In the genomic region with DNA sequence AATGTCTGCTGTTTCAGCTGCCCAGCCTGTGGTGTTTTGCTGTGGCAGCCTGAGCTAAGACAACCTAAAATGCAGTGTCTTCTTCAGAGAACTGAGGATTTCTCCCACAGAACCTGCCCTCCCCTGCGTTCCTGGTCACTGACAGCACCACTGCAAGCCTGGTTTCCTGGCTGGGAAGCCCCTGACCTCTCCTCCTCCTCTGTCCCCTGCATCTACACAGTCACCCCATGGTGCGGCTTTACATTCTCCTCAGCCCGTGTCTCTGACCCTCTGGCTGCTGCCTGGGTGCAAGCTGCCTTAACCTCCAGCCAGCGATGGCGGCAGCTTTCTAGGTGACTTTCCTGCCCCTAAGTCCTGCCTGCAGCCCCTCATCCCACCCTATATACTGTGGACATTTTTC, we compare ENCODE assay signal across 16 cellular contexts.
DNase-seq lines count a peak whose midpoint lies in the region; ATAC-seq and TF ChIP-seq lines count a peak whose summit lies in the region.
"Had no signal": no experiment of that assay in that cellular context is flagged by ENCODE, and none has a peak within 500 bp of the region (broad histone marks: within the 10 kb centered on the region; RNA-seq: fewer than 3 reads in every experiment).

No MANE protein-coding gene starts in this region.

- no peaks in the 10 kb centered on the region for H3K4me1 ChIP-seq in colonic mucosa
- H3K4me1 ChIP-seq: HAP-1 had no signal

- intact Hi-C loops in posterior vena cava (cut with DNase I) = no loop called here
- intact Hi-C loops in colonic mucosa (cut with DNase I) = no loop called here

- no peak for ATAC-seq in GM21360 (IDR thresholded peaks at IDR 0.05; ENCODE audit: unreplicated experiment)

- no peak overlapping the region for H3K4me3 Mint-ChIP-seq in nephron progenitor cell
- H3K4me3 Mint-ChIP-seq: CD4-positive, alpha-beta memory T cell; HFFc6 had no signal

- H3K27ac ChIP-seq in colonic mucosa = no peak overlapping the region

- no peaks in the 10 kb centered on the region for H3K27me3 ChIP-seq in colonic mucosa

- H3K4me3 ChIP-seq in colonic mucosa = no peak overlapping the region
- H3K4me3 ChIP-seq: HAP-1 had no signal

- peaks cover 13% of the 10 kb centered on the region for H3K36me3 Mint-ChIP-seq in nephron progenitor cell (ENCODE audit: low read depth)
- H3K36me3 Mint-ChIP-seq: CD4-positive, alpha-beta memory T cell had no signal

- DNase-seq in left kidney (ENCODE audit: low read depth, low spot score) (peak; percentile 52), nephron progenitor cell (no peak), posterior vena cava (ENCODE audit: low spot score) (peak; percentile 31), colonic mucosa (no peak), SKM-1 treated with dmso at 0.1 percent for 144 hours (lab: John Stamatoyannopoulos, UW; ENCODE audit: unreplicated experiment) (no peak)
- DNase-seq: C1 segment of cervical spinal cord; Calu3; CD4-positive, alpha-beta memory T cell; COR-L47; DMS53; DMS79 treated with DMSO at 0.1 percent for 48 hours; GF-D8; GOT3; HFFc6 had no signal

- no peaks in the 10 kb centered on the region for H3K9me3 ChIP-seq in colonic mucosa
- H3K9me3 ChIP-seq: HAP-1 had no signal

- TF ChIP-seq CTCF in nephron progenitor cell (IDR thresholded peaks at IDR 0.05) (no peak), colonic mucosa (IDR thresholded peaks at IDR 0.05) (no peak)

- H3K36me3 ChIP-seq in colonic mucosa = no peaks in the 10 kb centered on the region
- H3K36me3 ChIP-seq: HAP-1 had no signal

- peak overlapping the region; percentile 82 for H3K27ac Mint-ChIP-seq in nephron progenitor cell
- H3K27ac Mint-ChIP-seq: CD4-positive, alpha-beta memory T cell; HFFc6 had no signal

- H3K27me3 Mint-ChIP-seq in nephron progenitor cell (ENCODE audit: low read depth, poor library complexity) = peaks cover 19% of the 10 kb centered on the region

- H3K4me1 Mint-ChIP-seq in nephron progenitor cell = peaks cover 19% of the 10 kb centered on the region

- H3K9me3 Mint-ChIP-seq in nephron progenitor cell = peaks cover 43% of the 10 kb centered on the region
- H3K9me3 Mint-ChIP-seq: HFFc6 had no signal

- no peak overlapping the region for H3K9ac ChIP-seq in colonic mucosa (ENCODE audit: low read depth in 2 of 2, low read length in 2 of 2)

Comparison
In these comparisons a context has a peak if more than half of its experiments do, and no peak if none do; other contexts are left out.
1. DNase-seq: peak in left kidney (single experiment) and posterior vena cava (single experiment); none in nephron progenitor cell (single experiment), colonic mucosa (single experiment) and SKM-1 treated with dmso at 0.1 percent for 144 hours (single experiment).